In the genomic region with DNA sequence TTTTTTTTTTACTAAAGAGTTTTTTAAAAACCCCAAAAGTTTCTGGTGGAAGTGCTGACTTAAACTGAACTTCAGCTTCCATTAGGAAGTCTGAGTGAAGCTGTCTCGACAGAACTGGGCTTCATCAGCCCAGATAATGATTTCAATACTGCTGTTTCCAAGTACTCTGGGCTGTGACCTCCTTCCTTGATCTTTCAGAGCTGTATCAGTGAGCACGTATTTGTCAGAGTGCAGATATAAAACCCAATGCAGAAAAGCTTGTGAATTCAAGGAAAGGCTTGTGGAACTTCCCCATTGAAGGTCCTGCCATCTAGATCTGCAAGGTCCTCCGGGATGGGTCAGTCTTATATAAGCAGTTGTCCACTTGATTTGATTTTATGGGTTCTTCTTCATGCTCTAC, we compare ENCODE assay signal across 30 cellular contexts. TPM values are rescaled to one million over a fixed set of nuclear protein-coding genes. Genes with fewer than 3 reads are reported as not detected.
"Had no signal": no experiment of that assay in that cellular context is flagged by ENCODE, and none has a peak within 500 bp of the region (broad histone marks: within the 10 kb centered on the region; RNA-seq: fewer than 3 reads in every experiment).

No MANE protein-coding gene starts in this region.

- H3K36me3 ChIP-seq: breast epithelium, esophagus squamous epithelium, gastroesophageal sphincter, left ventricle myocardium inferior, pancreas, prostate gland, sigmoid colon, vagina had no signal

- H3K4me2 ChIP-seq: hepatocyte had no signal

- DNase-seq: activated B cell treated with CpG ODN at 0.5 μM for 24 hours; activated CD4-positive, alpha-beta T cell treated with anti-CD3 and anti-CD28 coated beads, Interleukin-2, amount 50 U/mL, for 1 hour; activated CD8-positive, alpha-beta memory T cell treated with anti-CD3 and anti-CD28 coated beads, Interleukin-2, amount 10 ng/mL, durations not matched to agents 7 days and 5 days; activated CD8-positive, alpha-beta T cell treated with anti-CD3 and anti-CD28 coated beads, Interleukin-2, amount 10 ng/mL, durations not matched to agents 7 days and 5 days; activated naive CD4-positive, alpha-beta T cell; activated T-cell treated with anti-CD3 and anti-CD28 coated beads, Interleukin-2, amount 50 U/mL, for 48 hours; central memory CD4-positive, alpha-beta T cell; endodermal cell; esophagus squamous epithelium; islet precursor cell; left ventricle myocardium inferior; naive B cell; nephron progenitor cell; pancreas; sigmoid colon; small intestine; stimulated activated CD4-positive, alpha-beta T cell treated with anti-CD3 and anti-CD28 coated beads, Interleukin-4, amount 100 ng/mL, for 4 hours; stimulated activated CD8-positive, alpha-beta memory T cell treated with anti-CD3 and anti-CD28 coated beads, Interleukin-4, amount 100 ng/mL, for 48 hours; stimulated activated naive CD8-positive, alpha-beta T cell treated with anti-CD3 and anti-CD28 coated beads, Interleukin-15, amount 100 ng/mL, for 72 hours; substantia nigra; T-helper 9 cell had no signal

- H3K27ac ChIP-seq: breast epithelium, esophagus squamous epithelium, gastroesophageal sphincter, hepatocyte, left ventricle myocardium inferior, pancreas, prostate gland, sigmoid colon, vagina had no signal

- H3K79me2 ChIP-seq: hepatocyte had no signal

- H3K9me3 ChIP-seq: breast epithelium, esophagus squamous epithelium, gastroesophageal sphincter, left ventricle myocardium inferior, pancreas, prostate gland, sigmoid colon, vagina had no signal

- H3K4me3 ChIP-seq: breast epithelium, esophagus squamous epithelium, gastroesophageal sphincter, hepatocyte, left ventricle myocardium inferior, lung, pancreas, prostate gland, sigmoid colon, vagina had no signal

- H2AFZ ChIP-seq: hepatocyte had no signal

- ATAC-seq: activated CD8-positive, alpha-beta memory T cell treated with anti-CD3 and anti-CD28 coated beads, Interleukin-2, amount 10 ng/mL, durations not matched to agents 7 days and 5 days; activated CD8-positive, alpha-beta T cell treated with anti-CD3 and anti-CD28 coated beads, Interleukin-2, amount 10 ng/mL, durations not matched to agents 7 days and 5 days; activated naive CD4-positive, alpha-beta T cell treated with anti-CD3 and anti-CD28 coated beads, Interleukin-2, amount 50 U/mL, for 72 hours; gastroesophageal sphincter; pancreas; stimulated activated memory B cell treated with anti-CD40 and anti-IgM and Interleukin-4, amounts not matched to agents 10 μg/mL and 1 μg/mL and 100 μg/mL, for 72 hours; stimulated activated naive CD8-positive, alpha-beta T cell treated with anti-CD3 and anti-CD28 coated beads, Interleukin-15, amount 100 ng/mL, for 72 hours had no signal

- H3K4me1 ChIP-seq: breast epithelium, esophagus squamous epithelium, gastroesophageal sphincter, left ventricle myocardium inferior, pancreas, prostate gland, vagina had no signal

- H3K27me3 ChIP-seq: breast epithelium, esophagus squamous epithelium, gastroesophageal sphincter, hepatocyte, pancreas, sigmoid colon, vagina had no signal

RNA-seq across cellular contexts. Expression of a gene that starts 50.1 kb away (rescaled TPM):
- total RNA-seq: activated B cell treated with CpG ODN at 0.5 μM for 24 hours; activated CD8-positive, alpha-beta memory T cell treated with anti-CD3 and anti-CD28 coated beads, Interleukin-2, amount 10 ng/mL, durations not matched to agents 7 days and 5 days; activated CD8-positive, alpha-beta T cell treated with anti-CD3 and anti-CD28 coated beads, Interleukin-2, amount 10 ng/mL, durations not matched to agents 7 days and 5 days; activated naive CD4-positive, alpha-beta T cell treated with anti-CD3 and anti-CD28 coated beads, Interleukin-2, amount 50 U/mL, for 72 hours; breast epithelium; endodermal cell; esophagus squamous epithelium; gastroesophageal sphincter; hepatocyte; left ventricle myocardium inferior; lung; pancreas; prostate gland; sigmoid colon; vagina had no signal
- polyA plus RNA-seq: hepatocyte, lung, pancreas, sigmoid colon, small intestine, thymus had no signal
